ENCODE assay signal across 20 cellular contexts in genomic region chr16:8229011-8229520, GRCh38.
DNase-seq lines count a peak whose midpoint lies in the region; ATAC-seq, FAIRE-seq and TF ChIP-seq lines count a peak whose summit lies in the region.
"Had no signal": no experiment of that assay in that cellular context is flagged by ENCODE, and none has a peak within 500 bp of the region (broad histone marks: within the 10 kb centered on the region; RNA-seq: fewer than 3 reads in every experiment).

No MANE protein-coding gene starts in this region.

- H3K9ac ChIP-seq in HUES48 (ENCODE audit: low read depth, low read length): no peak overlapping the region
- no peak overlapping the region for H3K9ac ChIP-seq in endodermal cell (ENCODE audit: extremely low read depth, low read length, poor library complexity, severe bottlenecking)
- H3K9ac ChIP-seq: BLaER1 had no signal

- peak overlapping the region; percentile 46 for H3K27ac ChIP-seq in HUES48 (ENCODE audit: low read depth, low read length)
- no peak overlapping the region for H3K27ac ChIP-seq in endodermal cell (ENCODE audit: low read depth, low read length)
- no peak overlapping the region for H3K27ac ChIP-seq in pancreas
- H3K27ac ChIP-seq: 22Rv1, A549, BLaER1 had no signal

- no peak for ATAC-seq in GM19467 (IDR thresholded peaks at IDR 0.05; ENCODE audit: unreplicated experiment)
- ATAC-seq in pancreas: no peak
- ATAC-seq: A549, HepG2 had no signal

- peak; percentile 4 for DNase-seq in ELF-1 (ENCODE audit: low read depth, low spot score)
- peak; percentile 61 for DNase-seq in endodermal cell
- DNase-seq in iPS-NIHi7 (ENCODE audit: extremely low spot score): peak; percentile 21
- no peak for DNase-seq in HTR-8/SVneo (ENCODE audit: insufficient read length, low spot score)
- no peak for DNase-seq in frontal cortex (ENCODE audit: low spot score in 2 of 2)
- DNase-seq in pancreas: no peak
- DNase-seq: CD4-positive, alpha-beta memory T cell; DMS153; DMS79; GF-D8; KBM-7 had no signal

- H3K27me3 ChIP-seq in HUES48 (ENCODE audit: control insufficient read depth, insufficient read depth, low read length) (no peaks in the 10 kb centered on the region), endodermal cell (ENCODE audit: control insufficient read depth, insufficient read depth, low read length, poor library complexity, severe bottlenecking) (no peaks in the 10 kb centered on the region), pancreas (peaks cover 0 to 5% (median 0%) of the 10 kb centered on the region in 4 donors)
- H3K27me3 ChIP-seq: BLaER1 had no signal

- no peak overlapping the region for H3K27ac Mint-ChIP-seq in endodermal cell
- H3K27ac Mint-ChIP-seq: CD14-positive monocyte; CD4-positive, alpha-beta memory T cell; IgD-negative memory B cell had no signal

- H3K4me3 ChIP-seq in HUES48 (ENCODE audit: low read depth, low read length) (no peak overlapping the region), endodermal cell (ENCODE audit: low read length) (no peak overlapping the region), pancreas (no peak overlapping the region)
- H3K4me3 ChIP-seq: A549, BLaER1 had no signal

- 65 to 90% methylated on average over 4 to 7 of the region's 7 CpGs for WGBS in endodermal cell (ENCODE audit: insufficient coverage in 1 of 2, insufficient read length in 1 of 2), 2 experiments
- WGBS in pancreas, 2 donors: 47 to 53% methylated on average over 7 of the region's 7 CpGs

- H3K9me3 ChIP-seq in HUES48 (ENCODE audit: control insufficient read depth, insufficient read depth, low read length) (no peaks in the 10 kb centered on the region; the same call in 1 of the 2 replicates), endodermal cell (ENCODE audit: control insufficient read depth, low read length) (peaks cover 4% of the 10 kb centered on the region), pancreas (no peaks in the 10 kb centered on the region)
- H3K9me3 ChIP-seq: A549, BLaER1 had no signal

- no peak for FAIRE-seq in HTR-8/SVneo (lab: Jason Lieb, UNC)
- no peak for FAIRE-seq in frontal cortex (lab: Jason Lieb, UNC)
- no peak for FAIRE-seq in pancreas (lab: Jason Lieb, UNC)
- FAIRE-seq: A549, H54, HepG2 had no signal

- TF ChIP-seq CTCF in endodermal cell (conservative IDR thresholded peaks at IDR 0.05) (no peak), pancreas (IDR thresholded peaks at IDR 0.05) (no peak)

- no peaks in the 10 kb centered on the region for H3K9me3 Mint-ChIP-seq in endodermal cell

- H3K4me1 ChIP-seq in HUES48 (ENCODE audit: control insufficient read depth, insufficient read depth, low read length) (peaks cover 19% of the 10 kb centered on the region), endodermal cell (ENCODE audit: control insufficient read depth, insufficient read depth, low read length) (peaks cover 6% of the 10 kb centered on the region), pancreas (no peaks in the 10 kb centered on the region)
- H3K4me1 ChIP-seq: A549, BLaER1 had no signal

- H3K36me3 Mint-ChIP-seq in endodermal cell (ENCODE audit: low read depth): no peaks in the 10 kb centered on the region
- H3K36me3 Mint-ChIP-seq: CD14-positive monocyte; CD4-positive, alpha-beta memory T cell; IgD-negative memory B cell had no signal

- no peak overlapping the region for H3K4me3 Mint-ChIP-seq in endodermal cell
- H3K4me3 Mint-ChIP-seq: CD14-positive monocyte; CD4-positive, alpha-beta memory T cell; IgD-negative memory B cell had no signal

- intact Hi-C loops in pancreas (cut with DNase I): no loop called here

- H3K36me3 ChIP-seq in HUES48 (ENCODE audit: control insufficient read depth, insufficient read depth, low read length): no peaks in the 10 kb centered on the region
- no peaks in the 10 kb centered on the region for H3K36me3 ChIP-seq in endodermal cell (ENCODE audit: control insufficient read depth, insufficient read depth, low read length)
- H3K36me3 ChIP-seq in pancreas: no peaks in the 10 kb centered on the region
- H3K36me3 ChIP-seq: BLaER1 had no signal

- no peaks in the 10 kb centered on the region for H3K27me3 Mint-ChIP-seq in endodermal cell (ENCODE audit: insufficient read depth)
- H3K27me3 Mint-ChIP-seq: CD4-positive, alpha-beta memory T cell; IgD-negative memory B cell had no signal

- H3K4me1 Mint-ChIP-seq in endodermal cell: peaks cover 28% of the 10 kb centered on the region
- H3K4me1 Mint-ChIP-seq: CD14-positive monocyte; CD4-positive, alpha-beta memory T cell had no signal

Comparison
In these comparisons a context has a peak if more than half of its experiments do, and no peak if none do; other contexts are left out.
1. DNase-seq: peak in ELF-1 (single experiment), endodermal cell (single experiment) and iPS-NIHi7 (single experiment); none in HTR-8/SVneo (single experiment), frontal cortex (0 of 2) and pancreas (0 of 6).